In genomic region chr1:93080424-93080823, GRCh38 we compare ENCODE assay signal across 8 cellular contexts. TPM values are rescaled to one million over a fixed set of nuclear protein-coding genes. Genes with fewer than 3 reads are reported as not detected.
DNase-seq lines count a peak whose midpoint lies in the region; ATAC-seq, FAIRE-seq and TF ChIP-seq lines count a peak whose summit lies in the region.

No MANE protein-coding gene starts in this region.

- peak overlapping the region; percentile 93 for H3K27ac Mint-ChIP-seq in stimulated activated naive B cell treated with anti-CD40 and anti-IgM and Interleukin-4, amounts not matched to agents 10 μg/mL and 1 μg/mL and 100 μg/mL, for 72 hours

- intact Hi-C loops in K562 (cut with micrococcal nuclease): loop anchor here (5.0 kb wide), 2 partner anchors 57 to 267 kb away; partner anchors contain the start of gene DR1

- H3K4me3 Mint-ChIP-seq in stimulated activated naive B cell treated with anti-CD40 and anti-IgM and Interleukin-4, amounts not matched to agents 10 μg/mL and 1 μg/mL and 100 μg/mL, for 72 hours: peak overlapping the region; percentile 86 to 93

- H4K20me1 ChIP-seq in DOHH2 (ENCODE audit: control insufficient read depth, insufficient read depth, low read depth, low read length) (peaks cover 32% of the 10 kb centered on the region), K562 (replicated peaks; ENCODE audit: control insufficient read depth, insufficient read depth, low read length) (no peaks in the 10 kb centered on the region)

- TF ChIP-seq CTCF in DOHH2 (IDR thresholded peaks at IDR 0.05; ENCODE audit: low read depth, low read length, poor library complexity, severe bottlenecking) (peak; percentile 71), K562 (IDR thresholded peaks at IDR 0.05 in 2 of 3, conservative IDR thresholded peaks at IDR 0.05 in 1 of 3; ENCODE audit: insufficient read depth in 2 of 3, low read depth in 1 of 3, low read length in 3 of 3) (peak; percentile 26 to 62 (median 36); a peak in 4 of 6 replicates)

- H3K9ac ChIP-seq in K562 (ENCODE audit: insufficient read depth in 1 of 2, low read depth in 2 of 2, low read length in 2 of 2): peak overlapping the region in 1 of 2 experiments; percentile 98; a peak in 2 of 4 replicates

- ATAC-seq in GM19463 (IDR thresholded peaks at IDR 0.05; ENCODE audit: unreplicated experiment) (peak; percentile 54), HG03469 (IDR thresholded peaks at IDR 0.05; ENCODE audit: unreplicated experiment) (peak; percentile 74), K562 (peak; percentile 81)
- peak; percentile 58 to 64 for ATAC-seq in stimulated activated naive B cell treated with anti-CD40 and anti-IgM and Interleukin-4, amounts not matched to agents 10 μg/mL and 1 μg/mL and 100 μg/mL, for 72 hours (replicated peaks)

- peak; percentile 26 to 56; a peak in 3 of 4 replicates for TF ChIP-seq RAD21 in K562 (CRISPR knock-in tag; conservative IDR thresholded peaks at IDR 0.05 in 1 of 2, IDR thresholded peaks at IDR 0.05 in 1 of 2)

- H3K27ac ChIP-seq in DOHH2 (ENCODE audit: low read depth, low read length) (peak overlapping the region; percentile 89), K562 (ENCODE audit: extremely low read depth, low read depth, low read length) (peak overlapping the region; percentile 96)

- FAIRE-seq in K562 (lab: Jason Lieb, UNC): no peak

- H3K4me3 ChIP-seq in DOHH2 (ENCODE audit: low read length): peak overlapping the region; percentile 84
- peak overlapping the region; percentile 92 for H3K4me3 ChIP-seq in K562

- no peaks in the 10 kb centered on the region for H3K9me2 ChIP-seq in DOHH2 (replicated peaks; ENCODE audit: control insufficient read depth, low read length)

- H3K36me3 ChIP-seq in DOHH2 (ENCODE audit: control insufficient read depth, low read length) (peaks cover 60% of the 10 kb centered on the region), K562 (ENCODE audit: control insufficient read depth, insufficient read depth, low read length) (peaks cover 36% of the 10 kb centered on the region)

- POLR2A ChIA-PET in K562 (lab: Yijun Ruan, JAX): interaction anchor here (0.7 to 4.7 kb wide), 10 partner anchors 13 to 368 kb away, joined by 3 to 71 read pairs (median 4); partner anchors contain the start of gene FNBP1L

- no peaks in the 10 kb centered on the region for H3K9me1 ChIP-seq in K562 (ENCODE audit: control insufficient read depth, insufficient read depth, low read length)

- no peak for TF ChIP-seq POLR2A in K562 (conservative IDR thresholded peaks at IDR 0.05)

- H3F3A ChIP-seq in DOHH2 (ENCODE audit: control insufficient read depth, insufficient read depth): peaks cover 14% of the 10 kb centered on the region

- H3K4me2 ChIP-seq in DOHH2 (ENCODE audit: low read length) (peak overlapping the region; percentile 90), K562 (ENCODE audit: insufficient read depth, low read length) (peak overlapping the region; percentile 98)

- in situ Hi-C loops in K562 (cut with MboI): no loop called here

- H3K4me1 Mint-ChIP-seq in stimulated activated naive B cell treated with anti-CD40 and anti-IgM and Interleukin-4, amounts not matched to agents 10 μg/mL and 1 μg/mL and 100 μg/mL, for 72 hours: peaks cover 11 to 28% of the 10 kb centered on the region in 2 donors

- H3K9me3 ChIP-seq in DOHH2 (ENCODE audit: control insufficient read depth, insufficient read depth, low read length) (no peaks in the 10 kb centered on the region; the same call in 1 of the 2 replicates), K562 (replicated peaks; ENCODE audit: control insufficient read depth, insufficient read depth, low read depth, low read length) (peaks cover 23% of the 10 kb centered on the region)

- no peaks in the 10 kb centered on the region for H3K27me3 Mint-ChIP-seq in stimulated activated naive B cell treated with anti-CD40 and anti-IgM and Interleukin-4, amounts not matched to agents 10 μg/mL and 1 μg/mL and 100 μg/mL, for 72 hours

- H3K36me3 Mint-ChIP-seq in stimulated activated naive B cell treated with anti-CD40 and anti-IgM and Interleukin-4, amounts not matched to agents 10 μg/mL and 1 μg/mL and 100 μg/mL, for 72 hours: peaks cover 13 to 26% of the 10 kb centered on the region in 2 donors

- DNase-seq in NCI-H748 treated with DMSO at 0.1 percent for 48 hours (lab: John Stamatoyannopoulos, UW) (peak; percentile 39), K562 (ENCODE audit: extremely low read depth in 1 of 4, low spot score in 3 of 4) (peak; percentile 40 to 68 (median 50)), iris pigment epithelial cell (ENCODE audit: low read depth) (peak; percentile 85)
- DNase-seq in stimulated activated naive B cell treated with anti-CD40 and anti-IgM and Interleukin-4, amounts not matched to agents 10 μg/mL and 1 μg/mL and 100 μg/mL, for 72 hours: no peak
- DNase-seq in activated CD4-positive, alpha-beta T cell treated with anti-CD3 and anti-CD28 coated beads, Interleukin-2, amount 50 U/mL, for 4 hours: no peak

- CTCF ChIA-PET in K562 (lab: Yijun Ruan, JAX; ENCODE audit: low intra/inter-chr PET ratio): interaction anchor here (0.5 to 0.7 kb wide), 2 partner anchors 86 to 217 kb away, joined by 3 read pairs; no protein-coding TSS in a partner anchor

- peaks cover 72% of the 10 kb centered on the region for H3K79me2 ChIP-seq in DOHH2 (ENCODE audit: control insufficient read depth, low read length)
- H3K79me2 ChIP-seq in K562 (ENCODE audit: control insufficient read depth, insufficient read depth, low read length): peaks cover 73% of the 10 kb centered on the region

- 0% methylated on average over 1 of the region's 1 CpG for WGBS in K562 (ENCODE audit: insufficient coverage, low coverage, missing lambda C conversion rate)

- no TSS peak for BruUV-seq in K562 (replicated peaks; lab: Mats Ljungman, UMichigan)

- H3K27me3 ChIP-seq in DOHH2 (ENCODE audit: control insufficient read depth, low read length): no peaks in the 10 kb centered on the region
- no peaks in the 10 kb centered on the region for H3K27me3 ChIP-seq in K562 (ENCODE audit: control insufficient read depth in 2 of 2, insufficient read depth in 2 of 2, low read length in 2 of 2)

- H3K9me3 Mint-ChIP-seq in stimulated activated naive B cell treated with anti-CD40 and anti-IgM and Interleukin-4, amounts not matched to agents 10 μg/mL and 1 μg/mL and 100 μg/mL, for 72 hours: no peaks in the 10 kb centered on the region

- H3K4me1 ChIP-seq in DOHH2 (ENCODE audit: control insufficient read depth, low read length) (peaks cover 46% of the 10 kb centered on the region), K562 (replicated peaks in 1 of 2; ENCODE audit: control insufficient read depth in 2 of 2, insufficient read depth in 2 of 2, low read length in 2 of 2) (peaks cover 0 to 6% of the 10 kb centered on the region in 2 experiments; a peak in 3 of 5 replicates)

- H2AFZ ChIP-seq in K562 (ENCODE audit: low read depth, low read length): no peak overlapping the region

- TF ChIP-seq EP300 in K562 (IDR thresholded peaks at IDR 0.05; ENCODE audit: low read length): no peak

TF ChIP-seq in K562, 482 proteins besides CTCF, POLR2A, EP300 and RAD21 (continues in another document):
- TF ChIP-seq TEAD4 (IDR thresholded peaks at IDR 0.05; ENCODE audit: low read length) (no peak), TEAD4 (CRISPR knock-in tag; IDR thresholded peaks at IDR 0.05; ENCODE audit: borderline replicate concordance) (no peak), POLR2H (tag; IDR thresholded peaks at IDR 0.05; ENCODE audit: low read depth) (peak; percentile 22; the same call in 1 of the 2 replicates), RBFOX2 (IDR thresholded peaks at IDR 0.05; ENCODE audit: low read depth, low read length) (0 out of 2 replicates have a peak, but pooled peaks have one; percentile 21), HDAC2 (IDR thresholded peaks at IDR 0.05) (0 out of 2 replicates have a peak, but pooled peaks have one; percentile 44), ARID3A (IDR thresholded peaks at IDR 0.05; ENCODE audit: borderline replicate concordance, low read depth, low read length) (0 out of 2 replicates have a peak, but pooled peaks have one; percentile 62), ZNF232 (CRISPR knock-in tag; IDR thresholded peaks at IDR 0.05) (no peak), KDM1A (IDR thresholded peaks at IDR 0.05) (peak; percentile 31 to 56; a peak in 1 of 4 replicates), PHF21A (IDR thresholded peaks at IDR 0.05; ENCODE audit: borderline replicate concordance, low read depth) (peak; percentile 95; the same call in 1 of the 2 replicates)

RNA-seq across cellular contexts. Expression of gene MTF2, which starts 1.3 kb away (rescaled TPM):
- 113 and 169 TPM in 2 replicates for total RNA-seq in K562 (2011; cell fraction: chromatin; rRNA removed; ENCODE audit: low replicate concordance)
- total RNA-seq in K562 (2011; cell fraction: nucleolus; rRNA removed): 52.4 and 56.5 TPM in 2 replicates
- 83.4 and 116 TPM in 2 replicates for total RNA-seq in K562 (2011; cell fraction: nucleoplasm; rRNA removed)
- 41.8 and 59.6 TPM in 2 replicates for total RNA-seq in K562 (2014; rRNA removed)
- total RNA-seq in K562 (2014; rRNA removed; fragmentation: Illumina TruSeq; extraction: Trizol): 61.0 and 73.0 TPM in 2 replicates
- total RNA-seq in K562 (2015; rRNA removed; fragmentation: Illumina TruSeq; extraction: Trizol): 48.6 and 57.7 TPM in 2 replicates
- 65.2 and 73.5 TPM in 2 replicates for total RNA-seq in K562 (2021)
- 102 and 124 TPM in 2 replicates for polyA plus RNA-seq in K562 (2011; rRNA removed)
- polyA plus RNA-seq in K562 (2011; cell fraction: cytosol; rRNA removed): 33.7 and 48.2 TPM in 2 replicates
- 70.9 and 72.2 TPM in 2 replicates for polyA plus RNA-seq in K562 (2011; cell fraction: nucleus; rRNA removed)
- polyA plus RNA-seq in K562 (2012): 26.3 and 52.8 TPM in 2 replicates
- polyA plus RNA-seq in K562 (2014; fragmentation: Illumina TruSeq; extraction: Trizol): 46.4 and 49.6 TPM in 2 replicates
- 10 to 100 TPM; 29.3 to 35.7 TPM for polyA plus RNA-seq in K562 (2014; fragmentation: Nextera tagmentation; extraction: Ambion mirVana)
- polyA plus RNA-seq in K562 (2014; rRNA removed): 44.1 and 48.3 TPM in 2 replicates
- 207 and 218 TPM in 2 replicates for polyA minus RNA-seq in K562 (2011; rRNA and poly(A)+ RNA removed)
- 42.9 and 48.8 TPM in 2 replicates for polyA minus RNA-seq in K562 (2011; cell fraction: cytosol; rRNA and poly(A)+ RNA removed)
- polyA minus RNA-seq in K562 (2011; cell fraction: nucleus; rRNA and poly(A)+ RNA removed): 80.4 and 145 TPM in 2 replicates

Comparison
In these comparisons a context has a peak if more than half of its experiments do, and no peak if none do; other contexts are left out.
1. DNase-seq: peak in NCI-H748 treated with DMSO at 0.1 percent for 48 hours (single experiment), K562 (4 of 4) and iris pigment epithelial cell (single experiment); none in stimulated activated naive B cell treated with anti-CD40 and anti-IgM and Interleukin-4, amounts not matched to agents 10 μg/mL and 1 μg/mL and 100 μg/mL, for 72 hours (single experiment) and activated CD4-positive, alpha-beta T cell treated with anti-CD3 and anti-CD28 coated beads, Interleukin-2, amount 50 U/mL, for 4 hours (0 of 2).
2. Peak in every context shown above with its lines, with median percentiles within 50 percentile points of each other: ATAC-seq.